In genomic region chr15:99441427-99441766, GRCh38 we compare ENCODE assay signal across 14 cellular contexts.
DNase-seq lines count a peak whose midpoint lies in the region; ATAC-seq and TF ChIP-seq lines count a peak whose summit lies in the region.
"Had no signal": no experiment of that assay in that cellular context is flagged by ENCODE, and none has a peak within 500 bp of the region (broad histone marks: within the 10 kb centered on the region; RNA-seq: fewer than 3 reads in every experiment).

No MANE protein-coding gene starts in this region.

- H3K27ac ChIP-seq in muscle layer of duodenum (ENCODE audit: low read length) (peak overlapping the region; percentile 41), suprapubic skin (peak overlapping the region; percentile 83)

- H3K36me3 ChIP-seq in muscle layer of duodenum (ENCODE audit: control insufficient read depth in 1 of 2, insufficient read depth in 2 of 2, low read length in 2 of 2) (no peaks in the 10 kb centered on the region), suprapubic skin (no peaks in the 10 kb centered on the region)

- peaks cover 66% of the 10 kb centered on the region for H3K4me1 Mint-ChIP-seq in chondrocyte (ENCODE audit: low read depth)

- H3K9me3 ChIP-seq in muscle layer of duodenum (ENCODE audit: control insufficient read depth in 1 of 2, low read length in 2 of 2) (no peaks in the 10 kb centered on the region), suprapubic skin (no peaks in the 10 kb centered on the region)

- no peak for TF ChIP-seq POLR2A in suprapubic skin (IDR thresholded peaks at IDR 0.05)

- peak; percentile 4 for DNase-seq in GM03348 (ENCODE audit: low spot score)
- no peak for DNase-seq in chondrocyte (ENCODE audit: low spot score)
- no peak for DNase-seq in suprapubic skin (ENCODE audit: low spot score in 2 of 2)
- DNase-seq in NK-92 (lab: John Stamatoyannopoulos, UW; ENCODE audit: unreplicated experiment): no peak
- DNase-seq in OCI-M1 (lab: John Stamatoyannopoulos, UW): no peak
- DNase-seq: activated CD4-positive, alpha-beta T cell treated with anti-CD3 and anti-CD28 coated beads, Interleukin-2, amount 10 ng/mL, durations not matched to agents 7 days and 5 days; DMS 273 treated with DMSO at 0.1 percent for 48 hours; hypothalamus; NCI-H2029 had no signal

- H3K9me3 Mint-ChIP-seq in chondrocyte (ENCODE audit: low read depth): no peaks in the 10 kb centered on the region
- H3K9me3 Mint-ChIP-seq: activated CD4-positive, alpha-beta T cell treated with anti-CD3 and anti-CD28 coated beads, Interleukin-2, amount 10 ng/mL, durations not matched to agents 7 days and 5 days; activated naive CD4-positive, alpha-beta T cell treated with anti-CD3 and anti-CD28 coated beads, Interleukin-2, amount 50 U/mL, for 72 hours had no signal

- H3K27ac Mint-ChIP-seq in chondrocyte (ENCODE audit: unreplicated experiment): peak overlapping the region; percentile 97
- H3K27ac Mint-ChIP-seq: activated naive CD4-positive, alpha-beta T cell treated with anti-CD3 and anti-CD28 coated beads, Interleukin-2, amount 50 U/mL, for 72 hours; progenitor cell of endocrine pancreas had no signal

- 50% methylated on average over 6 of the region's 6 CpGs for WGBS in suprapubic skin

- H3K36me3 Mint-ChIP-seq in chondrocyte (ENCODE audit: low read depth): no peaks in the 10 kb centered on the region
- H3K36me3 Mint-ChIP-seq: activated naive CD4-positive, alpha-beta T cell treated with anti-CD3 and anti-CD28 coated beads, Interleukin-2, amount 50 U/mL, for 72 hours had no signal

- H3K27me3 ChIP-seq in muscle layer of duodenum (ENCODE audit: low read depth, low read length) (no peaks in the 10 kb centered on the region), suprapubic skin (no peaks in the 10 kb centered on the region)

- TF ChIP-seq EP300 in suprapubic skin (IDR thresholded peaks at IDR 0.05): no peak

- no peaks in the 10 kb centered on the region for H3K27me3 Mint-ChIP-seq in chondrocyte (ENCODE audit: low read depth)
- H3K27me3 Mint-ChIP-seq: activated CD4-positive, alpha-beta T cell treated with anti-CD3 and anti-CD28 coated beads, Interleukin-2, amount 10 ng/mL, durations not matched to agents 7 days and 5 days had no signal

- H3K4me1 ChIP-seq in muscle layer of duodenum (ENCODE audit: control insufficient read depth in 1 of 2, insufficient read depth in 2 of 2, low read length in 2 of 2) (peaks cover 13 to 26% of the 10 kb centered on the region in 2 donors), suprapubic skin (peaks cover 46% of the 10 kb centered on the region)

- TF ChIP-seq CTCF in chondrocyte (IDR thresholded peaks at IDR 0.05) (no peak), suprapubic skin (IDR thresholded peaks at IDR 0.05) (no peak)

- no peak overlapping the region for H3K4me3 Mint-ChIP-seq in chondrocyte (ENCODE audit: unreplicated experiment)
- H3K4me3 Mint-ChIP-seq: activated CD4-positive, alpha-beta T cell treated with anti-CD3 and anti-CD28 coated beads, Interleukin-2, amount 10 ng/mL, durations not matched to agents 7 days and 5 days had no signal

- no peak overlapping the region for H3K4me3 ChIP-seq in muscle layer of duodenum (ENCODE audit: low read depth in 1 of 2, low read length in 2 of 2)
- no peak overlapping the region for H3K4me3 ChIP-seq in suprapubic skin

- ATAC-seq in HG02938 (IDR thresholded peaks at IDR 0.05; ENCODE audit: unreplicated experiment): no peak
- ATAC-seq: left colon had no signal
